2 cellular contexts compared by ENCODE assay signal in genomic region chr12:52091869-52092268, GRCh38.
TF ChIP-seq lines count a peak whose summit lies in the region.

No MANE protein-coding gene starts in this region.

TF ChIP-seq in SK-N-SH, 30 proteins besides CTCF, POLR2A, EP300 and RAD21 (continued from another document):
- TF ChIP-seq TEAD4 (IDR thresholded peaks at IDR 0.05; ENCODE audit: borderline replicate concordance, insufficient read depth), result no peak
- no peak for TF ChIP-seq NRF1 (IDR thresholded peaks at IDR 0.05; ENCODE audit: low read depth, low read length)
- TF ChIP-seq TCF12 (IDR thresholded peaks at IDR 0.05), result no peak
- TF ChIP-seq USF2 (IDR thresholded peaks at IDR 0.05; ENCODE audit: borderline replicate concordance, low read depth, low read length), result no peak
- no peak for TF ChIP-seq USF1 (IDR thresholded peaks at IDR 0.05; ENCODE audit: borderline replicate concordance, low read depth)
- TF ChIP-seq CHD2 (IDR thresholded peaks at IDR 0.05; ENCODE audit: low read length, partially characterized antibody), result no peak
- TF ChIP-seq EZH2phosphoT487 (IDR thresholded peaks at IDR 0.05; ENCODE audit: borderline replicate concordance, low read depth), result no peak
- no peak for TF ChIP-seq MXI1 (IDR thresholded peaks at IDR 0.05; ENCODE audit: low read depth, low read length)
- TF ChIP-seq IRF3 (IDR thresholded peaks at IDR 0.05; ENCODE audit: low read depth, low read length), result no peak
- TF ChIP-seq SMC3 (IDR thresholded peaks at IDR 0.05; ENCODE audit: low read depth, low read length), result no peak
- no peak for TF ChIP-seq MAX (IDR thresholded peaks at IDR 0.05; ENCODE audit: low read depth)
TF ChIP-seq in SK-N-SH: peak in this region for 0.

TF ChIP-seq in SK-N-SH treated with all-trans-retinoic acid at 6 μM for 48 hours, 23 proteins besides CTCF, POLR2A, EP300 and RAD21 (continued from another document):
- TF ChIP-seq ZFP3 (CRISPR knock-in tag; IDR thresholded peaks at IDR 0.05), result no peak
- TF ChIP-seq, protein P1, sequence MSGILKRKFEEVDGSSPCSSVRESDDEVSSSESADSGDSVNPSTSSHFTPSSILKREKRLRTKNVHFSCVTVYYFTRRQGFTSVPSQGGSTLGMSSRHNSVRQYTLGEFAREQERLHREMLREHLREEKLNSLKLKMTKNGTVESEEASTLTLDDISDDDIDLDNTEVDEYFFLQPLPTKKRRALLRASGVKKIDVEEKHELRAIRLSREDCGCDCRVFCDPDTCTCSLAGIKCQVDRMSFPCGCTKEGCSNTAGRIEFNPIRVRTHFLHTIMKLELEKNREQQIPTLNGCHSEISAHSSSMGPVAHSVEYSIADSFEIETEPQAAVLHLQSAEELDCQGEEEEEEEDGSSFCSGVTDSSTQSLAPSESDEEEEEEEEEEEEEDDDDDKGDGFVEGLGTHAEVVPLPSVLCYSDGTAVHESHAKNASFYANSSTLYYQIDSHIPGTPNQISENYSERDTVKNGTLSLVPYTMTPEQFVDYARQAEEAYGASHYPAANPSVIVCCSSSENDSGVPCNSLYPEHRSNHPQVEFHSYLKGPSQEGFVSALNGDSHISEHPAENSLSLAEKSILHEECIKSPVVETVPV (CRISPR knock-in tag; IDR thresholded peaks at IDR 0.05), result no peak
